In the genomic region with DNA sequence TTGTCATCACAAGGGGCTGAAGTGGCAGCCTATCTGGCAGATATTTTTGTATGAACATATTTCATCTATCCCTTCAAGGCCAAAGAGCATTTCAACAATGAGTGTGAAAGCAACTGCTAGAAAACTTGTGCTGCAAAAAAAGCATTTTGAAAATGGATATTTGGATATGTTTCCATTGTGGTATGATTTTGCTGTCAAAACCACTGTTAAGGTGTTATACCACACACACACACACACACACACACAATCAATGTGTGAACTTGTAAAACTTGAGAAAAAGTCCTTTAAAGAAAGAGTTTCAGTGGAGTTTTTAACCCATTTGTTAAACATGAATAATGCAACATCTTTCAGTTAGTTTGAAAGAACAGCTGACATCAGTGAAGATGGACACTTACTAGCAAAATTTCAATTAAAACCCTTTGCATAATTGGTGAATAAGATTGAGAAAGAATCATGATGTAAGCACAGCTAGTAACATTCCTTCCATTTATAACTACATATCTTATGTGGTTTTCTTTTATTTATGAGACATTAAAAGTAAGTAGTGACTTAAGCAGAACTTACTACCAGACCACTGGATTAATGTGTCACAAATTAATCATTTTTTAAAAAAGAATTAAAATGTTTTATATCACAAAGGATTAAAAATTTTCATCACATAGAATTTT, we compare ENCODE assay signal across 16 cellular contexts.
"Had no signal": no experiment of that assay in that cellular context is flagged by ENCODE, and none has a peak within 500 bp of the region (broad histone marks: within the 10 kb centered on the region; RNA-seq: fewer than 3 reads in every experiment).

No MANE protein-coding gene starts in this region.

- H3K9me3 ChIP-seq: body of pancreas, colonic mucosa, esophagus squamous epithelium, gastroesophageal sphincter, left lung, tibial artery had no signal

- H3K4me3 ChIP-seq: body of pancreas, colonic mucosa, esophagus squamous epithelium, gastroesophageal sphincter, left lung, tibial artery had no signal

- H3K36me3 ChIP-seq: colonic mucosa, esophagus squamous epithelium, gastroesophageal sphincter, left lung, tibial artery had no signal

- H3K9ac ChIP-seq: parathyroid adenoma had no signal

- DNase-seq: activated CD4-positive, alpha-beta T cell treated with anti-CD3 and anti-CD28 coated beads, Interleukin-2, amount 50 U/mL, for 48 hours; activated effector memory CD4-positive, alpha-beta T cell treated with Interleukin-2 at 50 U/mL for 16 hours; activated T-cell treated with anti-CD3 and anti-CD28 coated beads, Interleukin-2, amount 50 U/mL, for 24 hours; amniotic stem cell; body of pancreas; caudate nucleus; colonic mucosa; esophagus squamous epithelium; islet precursor cell; left lung; mammary epithelial cell; naive B cell; retina; tibial artery had no signal

- H3K27me3 ChIP-seq: body of pancreas, colonic mucosa, esophagus squamous epithelium, gastroesophageal sphincter, left lung, tibial artery had no signal
